9 cellular contexts compared by ENCODE assay signal in the genomic region with DNA sequence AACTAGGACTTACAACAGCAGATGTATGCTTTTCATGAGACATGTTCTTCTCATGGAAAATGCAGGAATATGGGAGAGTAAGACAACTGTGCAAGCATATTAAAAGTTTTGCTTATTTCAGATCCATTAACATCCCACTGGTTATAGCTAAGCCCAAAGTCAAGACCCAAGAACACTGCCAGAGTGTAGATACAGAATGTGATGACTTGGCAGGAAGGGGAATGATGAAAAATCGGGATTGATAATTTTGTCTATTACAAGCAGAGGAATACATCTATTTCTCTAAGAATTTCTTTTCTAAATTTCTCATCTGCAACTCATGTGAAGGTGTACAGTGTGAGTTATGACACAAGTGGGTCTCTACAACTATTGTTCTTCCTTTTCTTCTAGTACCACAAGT.
"Had no signal": no experiment of that assay in that cellular context is flagged by ENCODE, and none has a peak within 500 bp of the region (broad histone marks: within the 10 kb centered on the region; RNA-seq: fewer than 3 reads in every experiment).

No MANE protein-coding gene starts in this region.

- H3K4me3 ChIP-seq: GM23248 had no signal

- FAIRE-seq: H1, H54, HTR-8/SVneo had no signal

- H2AFZ ChIP-seq: GM23248 had no signal

- H3K27ac ChIP-seq: GM23248, KMS-11 had no signal

- DNase-seq: GM23248, H9, HCEC 1CT, Karpas-422, KBM-7 had no signal

- H3K9ac ChIP-seq: GM23248, KMS-11 had no signal
